In genomic region chr10:77226871-77227557, GRCh38 we compare ENCODE assay signal across 23 cellular contexts.
A peak's percentile ranks its signal among the peaks of the same experiment; 100 is the strongest.
DNase-seq lines count a peak whose midpoint lies in the region; TF ChIP-seq lines count a peak whose summit lies in the region.
"Had no signal": no experiment of that assay in that cellular context is flagged by ENCODE, and none has a peak within 500 bp of the region (broad histone marks: within the 10 kb centered on the region; RNA-seq: fewer than 3 reads in every experiment).

No MANE protein-coding gene starts in this region.

- no peak overlapping the region for H2AFZ ChIP-seq in neural cell (ENCODE audit: low read depth, low read length)

- H3K36me3 ChIP-seq in HEK293 (ENCODE audit: control insufficient read depth in 2 of 2, insufficient read depth in 1 of 2, low read length in 2 of 2) (no peaks in the 10 kb centered on the region), neural cell (ENCODE audit: insufficient read depth, low read length) (no peaks in the 10 kb centered on the region)
- H3K36me3 ChIP-seq: MG63, vagina had no signal

- TF ChIP-seq RAD21 in neural cell (conservative IDR thresholded peaks at IDR 0.05): no peak

- H3F3A ChIP-seq in neural cell (ENCODE audit: insufficient read depth, low read length, poor library complexity, severe bottlenecking): no peaks in the 10 kb centered on the region

- in situ Hi-C loops in astrocyte of the spinal cord (cut with HindIII; ENCODE audit: low sequenced_read_pairs): no loop called here

- peaks cover 12% of the 10 kb centered on the region for H3K4me1 Mint-ChIP-seq in activated naive CD8-positive, alpha-beta T cell treated with anti-CD3 and anti-CD28 coated beads for 36 hours
- H3K4me1 Mint-ChIP-seq: activated T-helper 17 cell treated with anti-CD3 and anti-CD28 coated beads, Interleukin-2, amount 50 U/mL, for 72 hours; memory B cell had no signal

- H3K36me3 Mint-ChIP-seq in activated naive CD8-positive, alpha-beta T cell treated with anti-CD3 and anti-CD28 coated beads for 36 hours: no peaks in the 10 kb centered on the region
- H3K36me3 Mint-ChIP-seq: activated naive CD8-positive, alpha-beta T cell; memory B cell; naive thymus-derived CD8-positive, alpha-beta T cell had no signal

- no peaks in the 10 kb centered on the region for H4K20me1 ChIP-seq in neural cell (ENCODE audit: insufficient read depth)

- H3K9ac ChIP-seq in neural cell (ENCODE audit: low read length): peak overlapping the region; percentile 53

- no peak overlapping the region for H3K27ac Mint-ChIP-seq in activated naive CD8-positive, alpha-beta T cell treated with anti-CD3 and anti-CD28 coated beads for 36 hours
- H3K27ac Mint-ChIP-seq: activated naive CD8-positive, alpha-beta T cell; activated T-helper 17 cell treated with anti-CD3 and anti-CD28 coated beads, Interleukin-2, amount 50 U/mL, for 72 hours; H9; memory B cell; T-helper 2 cell treated with Interferon-gamma antibody and Interleukin-4, amounts not matched to agents 5 μg/mL and 100 μg/mL, for 36 hours had no signal

- H3K4me1 ChIP-seq in HEK293 (ENCODE audit: control insufficient read depth, insufficient read depth, low read length): peaks cover 9% of the 10 kb centered on the region; the same call in 1 of the 2 replicates
- H3K4me1 ChIP-seq: vagina had no signal

- H3K9me3 Mint-ChIP-seq in activated naive CD8-positive, alpha-beta T cell treated with anti-CD3 and anti-CD28 coated beads for 36 hours: no peaks in the 10 kb centered on the region
- H3K9me3 Mint-ChIP-seq: activated T-helper 17 cell treated with anti-CD3 and anti-CD28 coated beads, Interleukin-2, amount 50 U/mL, for 72 hours; H9; memory B cell; naive thymus-derived CD8-positive, alpha-beta T cell; T-helper 2 cell treated with Interferon-gamma antibody and Interleukin-4, amounts not matched to agents 5 μg/mL and 100 μg/mL, for 36 hours had no signal

- no peak for TF ChIP-seq EP300 in neural cell (conservative IDR thresholded peaks at IDR 0.05; ENCODE audit: poor library complexity, severe bottlenecking)

- CTCF ChIA-PET in HEK293 (lab: Yijun Ruan, JAX): interaction anchor here (1.1 kb wide), 1 partner anchor 53 kb away, joined by 5 read pairs; no protein-coding TSS in a partner anchor

- no peaks in the 10 kb centered on the region for H3K79me2 ChIP-seq in neural cell (replicated peaks; ENCODE audit: insufficient read depth, low read length)

- no peak overlapping the region for H3K4me2 ChIP-seq in neural cell (ENCODE audit: low read length)

- no peaks in the 10 kb centered on the region for H3K9me2 ChIP-seq in neural cell (ENCODE audit: insufficient read depth, low read length)

- POLR2A ChIA-PET in HEK293 (lab: Yijun Ruan, JAX): no interaction called here

- H3K27ac ChIP-seq in HEK293 (ENCODE audit: extremely low read depth, low read depth, low read length): no peak overlapping the region
- peak overlapping the region; percentile 86 for H3K27ac ChIP-seq in neural cell (ENCODE audit: low read length)
- H3K27ac ChIP-seq: vagina had no signal

- H3K27me3 Mint-ChIP-seq in activated naive CD8-positive, alpha-beta T cell treated with anti-CD3 and anti-CD28 coated beads for 36 hours: peaks cover 8% of the 10 kb centered on the region
- H3K27me3 Mint-ChIP-seq: memory B cell had no signal

- no peak for TF ChIP-seq CTCF in AG10803 (conservative IDR thresholded peaks at IDR 0.05; ENCODE audit: low read length)
- TF ChIP-seq CTCF in HEK293 (tag by site-specific recombination; IDR thresholded peaks at IDR 0.05): no peak
- TF ChIP-seq CTCF in astrocyte of the spinal cord (IDR thresholded peaks at IDR 0.05; ENCODE audit: low read depth, low read length): no peak
- TF ChIP-seq CTCF in neural cell (IDR thresholded peaks at IDR 0.05; ENCODE audit: poor library complexity, severe bottlenecking): no peak

- H3K9me3 ChIP-seq in HEK293 (ENCODE audit: control insufficient read depth, insufficient read depth, low read depth, low read length): no peaks in the 10 kb centered on the region
- no peaks in the 10 kb centered on the region for H3K9me3 ChIP-seq in neural cell (ENCODE audit: low read length)
- H3K9me3 ChIP-seq: MG63, vagina had no signal

- H3K4me3 ChIP-seq in AG10803 (ENCODE audit: low read length) (no peak overlapping the region), HEK293 (ENCODE audit: low read depth, low read length) (no peak overlapping the region), astrocyte of the spinal cord (ENCODE audit: low read depth, low read length) (no peak overlapping the region), neural cell (ENCODE audit: low read length) (peak overlapping the region; percentile 44)
- H3K4me3 ChIP-seq: MG63, vagina had no signal

- H3K4me3 Mint-ChIP-seq in activated naive CD8-positive, alpha-beta T cell treated with anti-CD3 and anti-CD28 coated beads for 36 hours: no peak overlapping the region
- H3K4me3 Mint-ChIP-seq: activated naive CD8-positive, alpha-beta T cell; activated T-helper 17 cell treated with anti-CD3 and anti-CD28 coated beads, Interleukin-2, amount 50 U/mL, for 72 hours; H9; memory B cell; naive thymus-derived CD8-positive, alpha-beta T cell; T-helper 2 cell treated with Interferon-gamma antibody and Interleukin-4, amounts not matched to agents 5 μg/mL and 100 μg/mL, for 36 hours had no signal

- DNase-seq in AG10803 (ENCODE audit: low read depth) (peak; percentile 22), astrocyte of the spinal cord (ENCODE audit: low read depth, low spot score) (peak; percentile 41), NCI-H524 (lab: John Stamatoyannopoulos, UW) (no peak), NCI-H2171 (lab: John Stamatoyannopoulos, UW) (no peak), NOMO-1 (lab: John Stamatoyannopoulos, UW; ENCODE audit: unreplicated experiment in 2 of 2) (no peak)
- no peak for DNase-seq in activated naive CD8-positive, alpha-beta T cell treated with anti-CD3 and anti-CD28 coated beads for 36 hours
- DNase-seq: ACHN; activated CD4-positive, alpha-beta T cell treated with anti-CD3 and anti-CD28 coated beads, Interleukin-2, amount 50 U/mL, for 48 hours; activated CD8-positive, alpha-beta memory T cell treated with anti-CD3 and anti-CD28 coated beads, Interleukin-2, amount 50 U/mL, for 48 hours; C1 segment of cervical spinal cord; H9; left colon; MG63; naive thymus-derived CD8-positive, alpha-beta T cell; NCI-H2107; NCI-H510A had no signal

- no peaks in the 10 kb centered on the region for H3K27me3 ChIP-seq in neural cell (ENCODE audit: insufficient read depth, low read depth, low read length)
- H3K27me3 ChIP-seq: MG63, vagina had no signal

TF ChIP-seq in HEK293, 187 proteins besides CTCF, POLR2A, EP300 and RAD21 (continues in another document):
- 0 out of 2 replicates have a peak, but pooled peaks have one; percentile 24 for TF ChIP-seq ZBTB6 (tag by site-specific recombination; IDR thresholded peaks at IDR 0.05)
- no peak for TF ChIP-seq ZNF621 (tag by site-specific recombination; IDR thresholded peaks at IDR 0.05)
- TF ChIP-seq ZSCAN18 (tag by site-specific recombination; IDR thresholded peaks at IDR 0.05): no peak
- TF ChIP-seq ZNF629 (tag by site-specific recombination; IDR thresholded peaks at IDR 0.05): peak; percentile 41; the same call in 1 of the 2 replicates

TF ChIP-seq in neural cell, 6 proteins besides CTCF, POLR2A, EP300 and RAD21:
- no peak for TF ChIP-seq TAF1 (IDR thresholded peaks at IDR 0.05; ENCODE audit: low read depth)
- TF ChIP-seq SMC3 (conservative IDR thresholded peaks at IDR 0.05; ENCODE audit: poor library complexity): no peak

Comparison
In these comparisons a context has a peak if more than half of its experiments do, and no peak if none do; other contexts are left out.
1. DNase-seq: peak in AG10803 (single experiment) and astrocyte of the spinal cord (single experiment); none in NCI-H524 (0 of 2), NCI-H2171 (single experiment), activated naive CD8-positive, alpha-beta T cell treated with anti-CD3 and anti-CD28 coated beads for 36 hours (single experiment) and NOMO-1 (0 of 2).